8 cellular contexts compared by ENCODE assay signal in genomic region chr10:90148121-90148855, GRCh38.
DNase-seq lines count a peak whose midpoint lies in the region; ATAC-seq and TF ChIP-seq lines count a peak whose summit lies in the region.

No MANE protein-coding gene starts in this region.

- H3K9me3 Mint-ChIP-seq in mesothelial cell of epicardium (peaks cover 3% of the 10 kb centered on the region), immature natural killer cell (peaks cover 0 to 4% (median 0%) of the 10 kb centered on the region in 6 donors)

- TF ChIP-seq CTCF in astrocyte of the cerebellum (IDR thresholded peaks at IDR 0.05; ENCODE audit: low read depth, low read length, missing control alignments) (peak; percentile 64), mesothelial cell of epicardium (IDR thresholded peaks at IDR 0.05; ENCODE audit: unreplicated experiment) (peak; percentile 16), body of pancreas (IDR thresholded peaks at IDR 0.05) (peak in 2 of 7 experiments; percentile 15 to 18), omental fat pad (IDR thresholded peaks at IDR 0.05) (no peak)

- no peak for TF ChIP-seq POLR2A in body of pancreas (IDR thresholded peaks at IDR 0.05)

- no peaks in the 10 kb centered on the region for H3K4me1 ChIP-seq in body of pancreas

- H3K27me3 Mint-ChIP-seq in mesothelial cell of epicardium (ENCODE audit: low read depth) (no peaks in the 10 kb centered on the region), immature natural killer cell (ENCODE audit: low read depth in 3 of 3) (peaks cover 0 to 2% (median 0%) of the 10 kb centered on the region in 3 donors)

- H3K4me3 Mint-ChIP-seq in mesothelial cell of epicardium (no peak overlapping the region), immature natural killer cell (no peak overlapping the region)

- DNase-seq in EL (peak; percentile 33), LoVo (ENCODE audit: low spot score) (peak; percentile 11), astrocyte of the cerebellum (ENCODE audit: low read depth) (no peak), mesothelial cell of epicardium (ENCODE audit: low spot score in 2 of 2, unreplicated experiment in 2 of 2) (no peak), body of pancreas (no peak), GM03348 (ENCODE audit: low spot score) (no peak), immature natural killer cell (no peak), omental fat pad (ENCODE audit: low spot score) (no peak)

- H3K27me3 ChIP-seq in body of pancreas, result no peaks in the 10 kb centered on the region

- H3K36me3 Mint-ChIP-seq in mesothelial cell of epicardium (no peaks in the 10 kb centered on the region), immature natural killer cell (no peaks in the 10 kb centered on the region)

- H3K4me1 Mint-ChIP-seq in mesothelial cell of epicardium (peaks cover 7% of the 10 kb centered on the region), immature natural killer cell (no peaks in the 10 kb centered on the region)

- in situ Hi-C loops in astrocyte of the cerebellum (cut with HindIII; ENCODE audit: low sequenced_read_pairs), result no loop called here

- H3K27ac Mint-ChIP-seq in mesothelial cell of epicardium (no peak overlapping the region), immature natural killer cell (no peak overlapping the region)

- WGBS in body of pancreas, 2 donors, result 41 to 53% methylated on average over 6 of the region's 6 CpGs

- H3K4me3 ChIP-seq in astrocyte of the cerebellum (ENCODE audit: low read depth, low read length), result no peak overlapping the region
- H3K4me3 ChIP-seq in body of pancreas, result no peak overlapping the region

- no peak overlapping the region for H3K27ac ChIP-seq in body of pancreas

- H3K36me3 ChIP-seq in body of pancreas (replicated peaks in 1 of 2; ENCODE audit: insufficient read depth in 1 of 2, low read depth in 2 of 2), result no peaks in the 10 kb centered on the region

- ATAC-seq in body of pancreas (no peak), omental fat pad (ENCODE audit: low FRiP score) (no peak)

- intact Hi-C loops in body of pancreas (cut with DNase I), result no loop called here

- H3K9me3 ChIP-seq in body of pancreas, result no peaks in the 10 kb centered on the region

Comparison
In these comparisons a context has a peak if more than half of its experiments do, and no peak if none do; other contexts are left out.
1. DNase-seq: peak in EL (single experiment) and LoVo (single experiment); none in astrocyte of the cerebellum (single experiment), mesothelial cell of epicardium (0 of 2), body of pancreas (0 of 4), GM03348 (single experiment), immature natural killer cell (0 of 3) and omental fat pad (single experiment).
2. CTCF ChIP-seq: peak in astrocyte of the cerebellum (single experiment) and mesothelial cell of epicardium (single experiment); none in omental fat pad (0 of 3).